Comparison of ENCODE assay signal across 8 cellular contexts in the genomic region with DNA sequence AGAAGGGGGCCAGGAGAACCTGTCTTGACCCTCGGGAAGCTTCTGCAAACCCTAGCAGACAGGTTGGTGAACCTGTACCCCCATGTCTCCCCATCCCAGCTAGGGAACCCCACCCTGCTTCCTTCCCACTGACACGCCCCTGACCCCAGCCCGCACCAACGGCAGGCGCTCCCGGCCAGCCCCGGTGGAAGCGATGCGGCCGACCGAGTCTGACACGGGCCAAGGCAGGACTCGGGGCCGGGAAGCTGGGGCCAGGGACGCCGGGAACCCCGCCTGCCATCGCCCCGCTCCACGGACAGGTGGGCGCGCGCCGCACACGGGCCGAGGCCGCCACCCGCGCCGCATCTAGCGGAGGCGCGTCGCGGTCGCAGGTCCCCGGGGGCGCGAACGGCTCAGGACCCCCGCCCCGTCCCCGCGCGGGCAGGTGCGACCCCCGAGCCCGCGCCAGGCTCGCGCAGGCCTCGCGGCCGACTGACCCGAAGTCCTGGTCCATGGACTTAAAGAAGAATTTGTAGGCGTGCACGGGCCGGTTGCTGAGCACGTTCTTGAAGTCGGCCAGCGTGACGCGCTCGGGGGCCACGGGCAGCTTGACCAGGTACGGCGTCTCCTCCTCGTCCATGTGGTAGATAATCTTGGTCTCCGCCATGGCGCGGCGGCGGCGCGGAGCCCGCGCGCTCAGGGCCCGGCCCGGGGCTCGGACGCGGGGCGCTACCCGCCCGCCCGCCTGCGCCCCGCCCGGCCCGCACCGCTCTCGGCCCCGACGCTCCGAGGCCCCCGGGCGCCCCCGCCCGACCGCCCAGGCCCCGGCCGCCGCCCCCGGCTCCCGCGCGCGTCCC. TPM values are rescaled to one million over a fixed set of nuclear protein-coding genes. Genes with fewer than 3 reads are reported as not detected.
A peak's percentile ranks its signal among the peaks of the same experiment; 100 is the strongest.
DNase-seq lines count a peak whose midpoint lies in the region; ATAC-seq and TF ChIP-seq lines count a peak whose summit lies in the region.

No MANE protein-coding gene starts in this region.

- POLR2A ChIA-PET in A673 (lab: Charles Lee; ENCODE audit: low non-redundant PET), result no interaction called here

- CTCF ChIA-PET in A673 (lab: Charles Lee), result no interaction called here

- TF ChIP-seq CTCF in A673 (conservative IDR thresholded peaks at IDR 0.05; ENCODE audit: low read depth, low read length), result no peak
- no peak for TF ChIP-seq CTCF in ascending aorta (IDR thresholded peaks at IDR 0.05)
- TF ChIP-seq CTCF in testis (IDR thresholded peaks at IDR 0.05), result no peak

- H3K4me1 ChIP-seq in A673 (ENCODE audit: insufficient read depth, low read length, poor library complexity, severe bottlenecking) (peaks cover 3% of the 10 kb centered on the region), ascending aorta (peaks cover 7 to 48% of the 10 kb centered on the region in 2 donors), testis (peaks cover 56% of the 10 kb centered on the region)

- H3K4me3 ChIP-seq in A673 (ENCODE audit: low read depth, low read length, poor library complexity, severe bottlenecking) (peak overlapping the region; percentile 86), ascending aorta (peak overlapping the region; percentile 91 to 93), testis (peak overlapping the region; percentile 67 to 70)

- no peak for TF ChIP-seq POLR2A in testis (IDR thresholded peaks at IDR 0.05)

- no peaks in the 10 kb centered on the region for H3K27me3 ChIP-seq in A673 (replicated peaks; ENCODE audit: insufficient read depth, low read depth, low read length, poor library complexity)
- no peaks in the 10 kb centered on the region for H3K27me3 ChIP-seq in ascending aorta
- no peaks in the 10 kb centered on the region for H3K27me3 ChIP-seq in testis

- intact Hi-C loops in A673 (cut with micrococcal nuclease; ENCODE audit: unreplicated experiment), result no loop called here
- intact Hi-C loops in ascending aorta (cut with DNase I), result loop anchor here (1.0 to 2.0 kb wide), 4 partner anchors 24 to 58 kb away; partner anchors contain the start of genes AURKAIP1, CPTP, INTS11 and MRPL20
- intact Hi-C loops in left colon (cut with DNase I, micrococcal nuclease), result no loop called here
- intact Hi-C loops in testis (cut with DNase I; ENCODE audit: low total_unique reads), result no loop called here

- DNase-seq in A673 (ENCODE audit: low spot score) (no peak), ascending aorta (ENCODE audit: low spot score in 2 of 2) (no peak), left colon (peak in 1 of 2 donors; percentile 65), testis (no peak), SKM-1 treated with dmso at 0.1 percent for 144 hours (lab: John Stamatoyannopoulos, UW; ENCODE audit: unreplicated experiment) (no peak), SKM-1 (lab: John Stamatoyannopoulos, UW; ENCODE audit: unreplicated experiment) (no peak)

- ATAC-seq in GM19351 (IDR thresholded peaks at IDR 0.05; ENCODE audit: unreplicated experiment) (peak; percentile 24), HG03571 (IDR thresholded peaks at IDR 0.05; ENCODE audit: unreplicated experiment) (peak; percentile 36), left colon (peak; percentile 26)

- no TSS peak for BruUV-seq in A673 (replicated peaks; lab: Mats Ljungman, UMichigan)

- H3K27ac ChIP-seq in A673 (ENCODE audit: low read depth, low read length, poor library complexity, severe bottlenecking) (peak overlapping the region; percentile 75), ascending aorta (peak overlapping the region; percentile 15 to 17), testis (peak overlapping the region; percentile 35 to 65)

- no peaks in the 10 kb centered on the region for H3K9me3 ChIP-seq in A673 (ENCODE audit: low read depth, low read length, poor library complexity, severe bottlenecking)
- H3K9me3 ChIP-seq in ascending aorta, result no peaks in the 10 kb centered on the region
- H3K9me3 ChIP-seq in testis, result no peaks in the 10 kb centered on the region

- WGBS in testis, 2 donors, result 1% methylated on average over 20 to 30 of the region's 109 CpGs

- H3K36me3 ChIP-seq in A673 (ENCODE audit: insufficient read depth, low read length, poor library complexity, severe bottlenecking) (no peaks in the 10 kb centered on the region), ascending aorta (peaks cover 2 to 7% of the 10 kb centered on the region in 2 donors), testis (ENCODE audit: low read depth, missing control alignments) (no peaks in the 10 kb centered on the region)

RNA-seq across cellular contexts. Expression of gene DVL1, which starts 0.6 kb away (rescaled TPM):
- 48.0 and 58.1 TPM in 2 replicates for total RNA-seq in A673 (2021)
- 66.7 TPM for total RNA-seq in ascending aorta
- total RNA-seq in left colon, result 10 to 100 TPM; 57.2 to 69.0 TPM
- 100 to 1,000 TPM; 169 to 183 TPM for total RNA-seq in testis
- polyA plus RNA-seq in testis (ENCODE audit: insufficient read depth, low read depth, low replicate concordance), result 65.8 TPM

RNA-seq across cellular contexts. Expression of gene MXRA8, which starts 9.7 kb away (rescaled TPM):
- total RNA-seq in A673 (2021), result 0.55 and 0.73 TPM in 2 replicates
- total RNA-seq in ascending aorta, result 345 TPM
- 10 to 100 TPM in 1 of 2 donors, 1 to 10 TPM in 1; 8.5 to 20.7 TPM for total RNA-seq in left colon
- total RNA-seq in testis, result 100 to 1,000 TPM in 1 of 2 donors, 10 to 100 TPM in 1; 60.2 to 102 TPM
- polyA plus RNA-seq in testis (ENCODE audit: insufficient read depth, low read depth, low replicate concordance), result 63.3 TPM

RNA-seq across cellular contexts. Expression of gene TAS1R3, which starts 17.6 kb away (rescaled TPM):
- total RNA-seq in A673 (2021) (0.21 and 0.39 TPM in 2 replicates), ascending aorta (2.7 TPM), left colon (under 1 TPM; 0.67 to 0.89 TPM), testis (1 to 10 TPM; 1.5 TPM)
- polyA plus RNA-seq in testis (ENCODE audit: insufficient read depth, low read depth, low replicate concordance), result 0.66 TPM

RNA-seq across cellular contexts. Expression of gene CPTP, which starts 24.0 kb away (rescaled TPM):
- 17.0 and 20.8 TPM in 2 replicates for total RNA-seq in A673 (2021)
- 71.3 TPM for total RNA-seq in ascending aorta
- 10 to 100 TPM; 67.3 to 86.7 TPM for total RNA-seq in left colon
- 10 to 100 TPM; 64.4 to 82.3 TPM for total RNA-seq in testis
- 129 TPM for polyA plus RNA-seq in testis (ENCODE audit: insufficient read depth, low read depth, low replicate concordance)

RNA-seq across cellular contexts. Expression of gene INTS11, which starts 24.2 kb away (rescaled TPM):
- total RNA-seq in A673 (2021), result 156 and 182 TPM in 2 replicates
- 214 TPM for total RNA-seq in ascending aorta
- total RNA-seq in left colon, result 10 to 100 TPM; 80.6 to 94.2 TPM
- total RNA-seq in testis, result 100 to 1,000 TPM; 220 to 232 TPM
- polyA plus RNA-seq in testis (ENCODE audit: insufficient read depth, low read depth, low replicate concordance), result 213 TPM

Comparison
In these comparisons a context has a peak if more than half of its experiments do, and no peak if none do; other contexts are left out.
1. H3K27ac ChIP-seq: peak in every context shown above with its lines; median percentile 75 in A673; 50 in testis; 16 in ascending aorta.